21 cellular contexts compared by ENCODE assay signal in the genomic region with DNA sequence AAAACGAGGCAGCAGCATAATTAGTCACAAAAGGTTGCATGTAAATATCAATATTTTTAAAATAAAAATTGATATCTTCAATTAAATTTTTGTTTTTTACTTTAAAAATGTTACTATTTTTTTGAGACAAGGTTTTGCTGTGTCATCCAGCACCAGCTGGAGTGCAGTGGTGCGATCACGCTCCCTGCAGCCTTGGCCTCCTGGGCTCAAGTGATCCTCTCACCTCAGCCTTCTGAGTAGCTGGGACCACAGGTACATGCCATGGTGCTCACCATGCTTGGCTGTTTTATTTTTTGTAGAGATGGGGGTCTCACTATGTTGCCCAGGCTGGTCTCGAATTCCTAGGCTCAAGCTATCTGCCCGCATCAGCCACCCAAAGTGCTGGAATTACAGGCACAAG.
"Had no signal": no experiment of that assay in that cellular context is flagged by ENCODE, and none has a peak within 500 bp of the region (broad histone marks: within the 10 kb centered on the region; RNA-seq: fewer than 3 reads in every experiment).

No MANE protein-coding gene starts in this region.

- ATAC-seq: mucosa of descending colon; naive thymus-derived CD4-positive, alpha-beta T cell; natural killer cell treated with Interleukin-12 subunit alpha and Interleukin-12 subunit beta and Interleukin-15 and Interleukin-18, amount 100 ng/mL, for 72 hours; right cardiac atrium; stimulated activated effector memory CD8-positive, alpha-beta T cell treated with anti-CD3 and anti-CD28 coated beads, Interleukin-12 subunit alpha, Interleukin-12 subunit beta, amount 100 ng/mL, for 72 hours had no signal

- DNase-seq: hypothalamus; immature natural killer cell; left ventricle myocardium inferior; mucosa of descending colon; pancreas; right cardiac atrium; sigmoid colon; small intestine; spleen; stimulated activated CD4-positive, alpha-beta T cell treated with anti-CD3 and anti-CD28 coated beads, Interleukin-4, amount 100 ng/mL, for 24 hours; tibial artery; trophoblast cell; upper lobe of right lung had no signal

- H3K36me3 Mint-ChIP-seq: immature natural killer cell; naive thymus-derived CD4-positive, alpha-beta T cell; natural killer cell treated with Interleukin-12 subunit alpha and Interleukin-12 subunit beta and Interleukin-15 and Interleukin-18, amount 100 ng/mL, for 72 hours; stimulated activated effector memory CD8-positive, alpha-beta T cell treated with anti-CD3 and anti-CD28 coated beads, Interleukin-12 subunit alpha, Interleukin-12 subunit beta, amount 100 ng/mL, for 72 hours had no signal

- H3K4me3 ChIP-seq: lung, mucosa of descending colon, pancreas, prostate gland, spleen, suprapubic skin, tibial artery, upper lobe of right lung had no signal

- H3K4me1 Mint-ChIP-seq: immature natural killer cell; stimulated activated effector memory CD8-positive, alpha-beta T cell treated with anti-CD3 and anti-CD28 coated beads, Interleukin-12 subunit alpha, Interleukin-12 subunit beta, amount 100 ng/mL, for 72 hours had no signal

- H3K36me3 ChIP-seq: left ventricle myocardium inferior, pancreas, prostate gland, sigmoid colon, suprapubic skin, thoracic aorta, upper lobe of right lung had no signal

- H3K27me3 ChIP-seq: pancreas, sigmoid colon, spleen, suprapubic skin, tibial artery, upper lobe of right lung had no signal

- H3K27ac ChIP-seq: left ventricle myocardium inferior, pancreas, prostate gland, sigmoid colon, spleen, suprapubic skin, thoracic aorta, tibial artery, upper lobe of right lung had no signal

- H3K4me1 ChIP-seq: left ventricle myocardium inferior, pancreas, prostate gland, sigmoid colon, suprapubic skin, tibial artery, upper lobe of right lung had no signal

- H3K4me3 Mint-ChIP-seq: immature natural killer cell; naive thymus-derived CD4-positive, alpha-beta T cell; natural killer cell treated with Interleukin-12 subunit alpha and Interleukin-12 subunit beta and Interleukin-15 and Interleukin-18, amount 100 ng/mL, for 72 hours; stimulated activated effector memory CD8-positive, alpha-beta T cell treated with anti-CD3 and anti-CD28 coated beads, Interleukin-12 subunit alpha, Interleukin-12 subunit beta, amount 100 ng/mL, for 72 hours; stimulated activated naive CD8-positive, alpha-beta T cell treated with anti-CD3 and anti-CD28 coated beads, Interleukin-15, Interleukin-2, amounts not matched to agents 100 ng/mL and 50 ng/mL, for 24 hours had no signal

- H3K9me3 Mint-ChIP-seq: immature natural killer cell; naive thymus-derived CD4-positive, alpha-beta T cell; natural killer cell treated with Interleukin-12 subunit alpha and Interleukin-12 subunit beta and Interleukin-15 and Interleukin-18, amount 100 ng/mL, for 72 hours; stimulated activated effector memory CD8-positive, alpha-beta T cell treated with anti-CD3 and anti-CD28 coated beads, Interleukin-12 subunit alpha, Interleukin-12 subunit beta, amount 100 ng/mL, for 72 hours; stimulated activated naive CD8-positive, alpha-beta T cell treated with anti-CD3 and anti-CD28 coated beads, Interleukin-15, Interleukin-2, amounts not matched to agents 100 ng/mL and 50 ng/mL, for 24 hours had no signal

- H3K27ac Mint-ChIP-seq: immature natural killer cell; naive thymus-derived CD4-positive, alpha-beta T cell; natural killer cell treated with Interleukin-12 subunit alpha and Interleukin-12 subunit beta and Interleukin-15 and Interleukin-18, amount 100 ng/mL, for 72 hours; stimulated activated effector memory CD8-positive, alpha-beta T cell treated with anti-CD3 and anti-CD28 coated beads, Interleukin-12 subunit alpha, Interleukin-12 subunit beta, amount 100 ng/mL, for 72 hours; stimulated activated naive CD8-positive, alpha-beta T cell treated with anti-CD3 and anti-CD28 coated beads, Interleukin-15, Interleukin-2, amounts not matched to agents 100 ng/mL and 50 ng/mL, for 24 hours had no signal

- H3K27me3 Mint-ChIP-seq: natural killer cell treated with Interleukin-12 subunit alpha and Interleukin-12 subunit beta and Interleukin-15 and Interleukin-18, amount 100 ng/mL, for 72 hours; stimulated activated naive CD8-positive, alpha-beta T cell treated with anti-CD3 and anti-CD28 coated beads, Interleukin-15, Interleukin-2, amounts not matched to agents 100 ng/mL and 50 ng/mL, for 24 hours had no signal

- H3K9me3 ChIP-seq: left ventricle myocardium inferior, mucosa of descending colon, pancreas, prostate gland, sigmoid colon, spleen, suprapubic skin, thoracic aorta, tibial artery, upper lobe of right lung had no signal
